ENCODE assay signal across 12 cellular contexts in the genomic region with DNA sequence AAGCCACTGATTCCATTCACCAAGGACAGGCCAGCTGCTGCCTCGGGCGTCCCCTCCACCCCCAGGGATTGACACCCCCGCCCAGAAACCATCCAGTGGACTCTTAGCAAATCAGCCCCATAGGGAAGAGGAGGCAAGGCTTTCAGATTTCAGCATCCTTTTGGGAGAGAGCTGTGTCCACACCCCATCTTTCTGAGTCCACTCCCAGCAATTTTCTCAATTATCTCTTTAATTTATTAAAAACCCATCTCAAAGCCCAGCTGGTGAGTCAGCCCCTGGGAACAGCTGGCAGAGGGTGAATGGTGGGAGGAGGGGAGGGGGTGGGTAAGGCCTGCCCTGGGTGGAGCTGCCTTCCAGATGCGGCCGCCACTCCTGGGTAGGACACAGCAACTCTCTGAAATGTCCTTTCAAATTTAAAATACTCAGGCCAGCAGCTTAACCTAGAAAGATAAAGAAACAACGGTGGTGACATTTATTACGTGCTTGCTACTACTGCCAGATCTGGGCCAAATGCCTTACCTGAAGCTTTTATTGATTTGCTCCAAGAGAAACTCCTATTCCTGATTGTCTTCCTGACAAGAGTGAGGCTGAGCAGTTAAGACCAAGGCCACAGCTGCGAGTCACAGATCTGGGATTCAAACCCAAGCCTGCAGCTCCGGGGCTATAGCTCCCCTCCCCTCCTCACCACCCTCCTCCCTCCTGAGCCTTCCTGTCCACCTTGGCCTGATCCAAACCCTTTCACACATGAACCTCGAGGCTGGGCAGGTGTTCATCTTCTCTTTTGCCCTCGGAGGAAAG.
DNase-seq lines count a peak whose midpoint lies in the region; ATAC-seq, FAIRE-seq and TF ChIP-seq lines count a peak whose summit lies in the region.
"Had no signal": no experiment of that assay in that cellular context is flagged by ENCODE, and none has a peak within 500 bp of the region (broad histone marks: within the 10 kb centered on the region; RNA-seq: fewer than 3 reads in every experiment).

No MANE protein-coding gene starts in this region.

- POLR2A ChIA-PET in H1 (lab: Charles Lee; ENCODE audit: partially characterized antibody) (interaction anchor here (0.6 kb wide), 1 partner anchor 163 kb away, joined by 3 read pairs; no protein-coding TSS in a partner anchor), Caco-2 (lab: Charles Lee) (no interaction called here)

- H3K4ac ChIP-seq in H1 (replicated peaks; ENCODE audit: insufficient read length, low read depth, low read length) = no peak overlapping the region

- no peak for TF ChIP-seq POLR2A in H1 (IDR thresholded peaks at IDR 0.05; ENCODE audit: control extremely low read depth in 1 of 2, low read depth in 2 of 2, low read length in 2 of 2)

- no peak overlapping the region for H3K56ac ChIP-seq in H1 (replicated peaks; ENCODE audit: insufficient read length, low read depth, low read length)

- H3K36me3 ChIP-seq in KOPT-K1 (ENCODE audit: insufficient read depth, low read length) (peaks cover 56% of the 10 kb centered on the region), H1 (ENCODE audit: control insufficient read depth in 2 of 4, insufficient read depth in 4 of 4, low read length in 3 of 4) (no peaks in the 10 kb centered on the region; a peak in 1 of 8 replicates), mucosa of descending colon (ENCODE audit: low read depth) (no peaks in the 10 kb centered on the region), Caco-2 (ENCODE audit: control insufficient read depth, insufficient read depth, low read length) (no peaks in the 10 kb centered on the region)

- no peak overlapping the region for H3K27ac Mint-ChIP-seq in Caco-2 (ENCODE audit: unreplicated experiment)

- H3K18ac ChIP-seq in H1 (ENCODE audit: extremely low read depth, low read length) = no peak overlapping the region

- H2BK15ac ChIP-seq in H1 (ENCODE audit: low read length) = no peak overlapping the region

- H3K4me3 ChIP-seq in H1 (ENCODE audit: extremely low read depth in 1 of 4, insufficient read depth in 2 of 4, low read depth in 3 of 4, low read length in 4 of 4) = no peak overlapping the region
- H3K4me3 ChIP-seq in mucosa of descending colon = no peak overlapping the region
- no peak overlapping the region for H3K4me3 ChIP-seq in Caco-2 (ENCODE audit: low read depth, low read length)

- peak overlapping the region in 1 of 2 experiments; percentile 40; a peak in 2 of 4 replicates for H3K4me2 ChIP-seq in H1 (ENCODE audit: insufficient read depth in 1 of 2, low read depth in 2 of 2, low read length in 2 of 2)

- no peak overlapping the region for H3K23ac ChIP-seq in H1 (ENCODE audit: insufficient read length)

- H3K36me3 Mint-ChIP-seq in Caco-2 (ENCODE audit: insufficient read depth, unreplicated experiment) = no peaks in the 10 kb centered on the region

- BruUV-seq in Caco-2 (replicated peaks; lab: Mats Ljungman, UMichigan) = no TSS peak

- TF ChIP-seq CTCF in H1 (IDR thresholded peaks at IDR 0.05; ENCODE audit: control extremely low read depth in 1 of 3, insufficient read depth in 1 of 3, low read depth in 1 of 3, low read length in 3 of 3) (no peak), mucosa of descending colon (IDR thresholded peaks at IDR 0.05) (no peak), GM10266 (IDR thresholded peaks at IDR 0.05; ENCODE audit: control insufficient read depth, insufficient read depth, low read depth, missing control alignments) (no peak), Caco-2 (IDR thresholded peaks at IDR 0.05; ENCODE audit: insufficient read depth in 1 of 2, low read depth in 1 of 2, low read length in 1 of 2, severe bottlenecking in 1 of 2, unreplicated experiment in 1 of 2) (no peak)

- no peak overlapping the region for H4K5ac ChIP-seq in H1 (ENCODE audit: insufficient read length, low read depth, low read length)

- no peaks in the 10 kb centered on the region for H3K79me2 ChIP-seq in H1 (ENCODE audit: control insufficient read depth in 1 of 2, insufficient read depth in 2 of 2, low read length in 2 of 2)

- H2BK5ac ChIP-seq in H1 (ENCODE audit: low read depth, low read length) = 0 out of 2 replicates have a peak overlapping the region, but pooled peaks have one; percentile 49

- H2AFZ ChIP-seq in H1 (ENCODE audit: low read length) = no peak overlapping the region; the same call in 1 of the 2 replicates

- no peak overlapping the region; the same call in 1 of the 2 replicates for H2BK20ac ChIP-seq in H1 (ENCODE audit: low read length)

- H4K8ac ChIP-seq in H1 (ENCODE audit: extremely low read depth, insufficient read depth, low read length) = no peak overlapping the region

- H3K4me1 ChIP-seq in H1 (replicated peaks in 1 of 4; ENCODE audit: control insufficient read depth in 3 of 4, insufficient read depth in 4 of 4, low read length in 3 of 4) (peaks cover 0 to 11% (median 7%) of the 10 kb centered on the region in 4 experiments; a peak in 6 of 7 replicates), mucosa of descending colon (ENCODE audit: low read depth) (no peaks in the 10 kb centered on the region), Caco-2 (no peaks in the 10 kb centered on the region)

- H4K20me1 ChIP-seq in H1 (replicated peaks in 1 of 2; ENCODE audit: control insufficient read depth in 1 of 2, insufficient read depth in 2 of 2, low read length in 2 of 2) = peaks cover 0 to 5% of the 10 kb centered on the region in 2 experiments

- H3K23me2 ChIP-seq in H1 (ENCODE audit: low read depth, low read length) = no peaks in the 10 kb centered on the region; the same call in 1 of the 2 replicates

- no peaks in the 10 kb centered on the region for H3K27me3 Mint-ChIP-seq in Caco-2 (ENCODE audit: insufficient read depth, unreplicated experiment)

- no peak for FAIRE-seq in H1 (lab: Jason Lieb, UNC)
- FAIRE-seq: endometrium, G401.6, islet of Langerhans had no signal

- H3K14ac ChIP-seq in H1 (ENCODE audit: insufficient read length) = no peak overlapping the region

- ATAC-seq in mucosa of descending colon = peak; percentile 19

- no peak for TF ChIP-seq RAD21 in H1 (IDR thresholded peaks at IDR 0.05 in 1 of 2, conservative IDR thresholded peaks at IDR 0.05 in 1 of 2; ENCODE audit: low read depth in 2 of 2, low read length in 2 of 2)

- WGBS in H1 (ENCODE audit: extremely low coverage in 1 of 2, insufficient coverage in 1 of 2, insufficient read length in 1 of 2, insufficient replicate concordance in 2 of 2, low coverage in 1 of 2, low lambda C conversion rate in 2 of 2, missing lambda C conversion rate in 1 of 2), 2 experiments = 68% methylated on average over 7 of the region's 11 CpGs; no CpG with 5 or more reads in 1 of the 2 experiments

- no peak overlapping the region for H2BK120ac ChIP-seq in H1 (replicated peaks; ENCODE audit: low read depth, low read length)

- no peaks in the 10 kb centered on the region for H3K27me3 ChIP-seq in H1 (replicated peaks in 1 of 4; ENCODE audit: control insufficient read depth in 3 of 4, extremely low read depth in 1 of 4, insufficient read depth in 3 of 4, low read length in 3 of 4)
- no peaks in the 10 kb centered on the region for H3K27me3 ChIP-seq in Caco-2 (replicated peaks; ENCODE audit: control insufficient read depth, insufficient read depth, low read length)

- intact Hi-C loops in mucosa of descending colon (cut with DNase I, micrococcal nuclease) (no loop called here), Caco-2 (cut with micrococcal nuclease; ENCODE audit: unreplicated experiment) (no loop called here)

- peak; percentile 85 for DNase-seq in AG08395 (ENCODE audit: low spot score)
- no peak for DNase-seq in H1 (ENCODE audit: low read depth in 1 of 2, low spot score in 2 of 2)
- peak in 1 of 3 donors; percentile 29 for DNase-seq in mucosa of descending colon
- DNase-seq in activated CD8-positive, alpha-beta memory T cell treated with anti-CD3 and anti-CD28 coated beads, Interleukin-2, amount 50 U/mL, for 4 hours = no peak
- DNase-seq in GM10266 (ENCODE audit: extremely low spot score) = no peak
- no peak for DNase-seq in stimulated activated CD4-positive, alpha-beta T cell treated with anti-CD3 and anti-CD28 coated beads, Interleukin-4, amount 100 ng/mL, for 1 hour
- DNase-seq in Caco-2 = no peak
- DNase-seq: activated T-cell treated with anti-CD3 and anti-CD28 coated beads, Interleukin-2, amount 50 U/mL, for 48 hours had no signal

- H4K91ac ChIP-seq in H1 (replicated peaks; ENCODE audit: insufficient read length, low read length) = no peak overlapping the region

- H3K4me1 Mint-ChIP-seq in Caco-2 (ENCODE audit: low read depth, unreplicated experiment) = no peaks in the 10 kb centered on the region

- H3K9me3 Mint-ChIP-seq in Caco-2 (ENCODE audit: unreplicated experiment) = no peaks in the 10 kb centered on the region

- CTCF ChIA-PET in H1 (lab: Charles Lee; ENCODE audit: partially characterized antibody) = interaction anchor here (0.7 to 16.5 kb wide), 21 partner anchors 8 to 282 kb away, joined by 3 to 272 read pairs (median 5); partner anchors contain the start of gene GRK5
- CTCF ChIA-PET in Caco-2 (lab: Charles Lee) = interaction anchor here (1.5 kb wide), 1 partner anchor 68 kb away, joined by 3 read pairs; no protein-coding TSS in a partner anchor

- no peaks in the 10 kb centered on the region for H3K79me1 ChIP-seq in H1 (ENCODE audit: low read depth, low read length)

- no peak overlapping the region for H3K4me3 Mint-ChIP-seq in Caco-2 (ENCODE audit: unreplicated experiment)

- peak overlapping the region; percentile 68; the same call in 1 of the 2 replicates for H2BK12ac ChIP-seq in H1 (ENCODE audit: low read depth, low read length)

- H3K27ac ChIP-seq in KOPT-K1 (ENCODE audit: low read depth, low read length, poor library complexity, severe bottlenecking) (peak overlapping the region; percentile 46), H1 (ENCODE audit: low read depth, low read length) (no peak overlapping the region)

- no peak overlapping the region for H3K9ac ChIP-seq in H1 (replicated peaks in 1 of 4; ENCODE audit: extremely low read depth in 1 of 4, low read depth in 3 of 4, low read length in 3 of 4)

- TF ChIP-seq EP300 in H1 (IDR thresholded peaks at IDR 0.05; ENCODE audit: borderline replicate concordance in 1 of 2, low read depth in 2 of 2, low read length in 2 of 2) = no peak

- H3K9me3 ChIP-seq in KOPT-K1 (ENCODE audit: insufficient read depth, low read length, poor library complexity, severe bottlenecking) (no peaks in the 10 kb centered on the region), H1 (ENCODE audit: insufficient read depth in 2 of 2, low read depth in 1 of 2, low read length in 1 of 2) (no peaks in the 10 kb centered on the region), mucosa of descending colon (no peaks in the 10 kb centered on the region), Caco-2 (no peaks in the 10 kb centered on the region)

- H2AK5ac ChIP-seq in H1 (ENCODE audit: low read depth, low read length) = no peak overlapping the region

TF ChIP-seq in H1, 55 proteins besides CTCF, POLR2A, EP300 and RAD21 (continues in another document):
- TF ChIP-seq SUZ12 (IDR thresholded peaks at IDR 0.05; ENCODE audit: low read length) (no peak), RFX5 (IDR thresholded peaks at IDR 0.05; ENCODE audit: borderline replicate concordance, low read depth, low read length) (no peak), ZNF274 (IDR thresholded peaks at IDR 0.05; ENCODE audit: borderline replicate concordance, extremely low read depth, low read length) (no peak), ASH2L (IDR thresholded peaks at IDR 0.05; ENCODE audit: low read length) (no peak), NANOG (IDR thresholded peaks at IDR 0.05; ENCODE audit: insufficient read depth, low read depth, low read length, poor library complexity, severe bottlenecking) (no peak)
